ENCODE assay signal across 1 cellular context in the genomic region with DNA sequence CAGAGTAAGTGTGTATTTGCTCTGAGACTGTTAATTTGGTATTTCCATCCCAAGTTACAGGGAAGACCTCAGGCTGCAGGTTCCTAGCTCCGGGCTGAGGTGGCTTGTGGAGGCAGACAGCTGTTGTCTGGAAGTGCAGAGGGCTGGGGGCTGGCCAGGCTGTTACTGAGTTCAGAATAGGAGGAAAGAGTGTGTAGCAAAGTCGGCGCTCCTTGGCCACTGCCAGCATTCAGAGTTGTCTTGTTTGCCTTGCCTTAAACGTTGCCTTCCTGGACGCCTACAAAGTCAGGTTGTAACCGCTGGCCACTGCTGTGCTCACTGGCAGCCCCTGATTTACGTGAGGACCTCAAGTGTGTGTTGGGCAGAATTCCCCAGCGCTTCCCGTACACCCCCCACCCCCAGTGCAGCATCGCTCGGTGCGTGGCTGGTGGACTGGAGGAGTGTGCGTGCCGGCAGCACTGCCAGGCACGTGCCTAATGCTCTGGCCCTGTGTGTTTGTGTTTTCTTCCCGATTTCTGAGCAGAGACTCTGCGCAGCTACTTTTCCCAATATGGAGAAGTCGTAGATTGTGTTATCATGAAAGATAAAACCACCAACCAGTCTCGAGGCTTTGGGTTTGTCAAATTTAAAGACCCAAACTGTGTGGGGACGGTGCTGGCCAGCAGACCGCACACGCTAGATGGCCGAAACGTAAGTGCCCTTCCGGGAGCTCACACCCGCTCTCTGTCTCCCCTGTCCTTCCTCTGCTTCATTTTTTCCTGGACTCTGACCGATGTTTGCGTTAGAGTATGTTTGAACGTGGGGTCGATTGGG.
TF ChIP-seq lines count a peak whose summit lies in the region.

No MANE protein-coding gene starts in this region.

TF ChIP-seq in HepG2, 621 proteins besides CTCF, POLR2A, EP300 and RAD21 (continues in another document):
- TF ChIP-seq ZNF260 (CRISPR knock-in tag; IDR thresholded peaks at IDR 0.05; ENCODE audit: borderline replicate concordance, low read depth) (no peak), ZNF605 (CRISPR knock-in tag; IDR thresholded peaks at IDR 0.05) (no peak), ZBTB38 (CRISPR knock-in tag; IDR thresholded peaks at IDR 0.05) (peak; percentile 76; the same call in 1 of the 2 replicates), EZH2 (conservative IDR thresholded peaks at IDR 0.05; ENCODE audit: low read depth, low read length) (no peak), RCOR2 (CRISPR knock-in tag; IDR thresholded peaks at IDR 0.05) (no peak), ZNF335 (CRISPR knock-in tag; IDR thresholded peaks at IDR 0.05) (no peak), ZNF652 (CRISPR knock-in tag; IDR thresholded peaks at IDR 0.05; ENCODE audit: borderline replicate concordance, low read depth) (no peak), ZSCAN12 (CRISPR knock-in tag; IDR thresholded peaks at IDR 0.05) (no peak), PHF21A (CRISPR knock-in tag; IDR thresholded peaks at IDR 0.05) (0 out of 2 replicates have a peak, but pooled peaks have one; percentile 15), NR2C2 (CRISPR knock-in tag; IDR thresholded peaks at IDR 0.05; ENCODE audit: borderline replicate concordance) (no peak), NONO (IDR thresholded peaks at IDR 0.05) (no peak), NONO (CRISPR knock-in tag; conservative IDR thresholded peaks at IDR 0.05) (no peak)
- TF ChIP-seq, protein P1, sequence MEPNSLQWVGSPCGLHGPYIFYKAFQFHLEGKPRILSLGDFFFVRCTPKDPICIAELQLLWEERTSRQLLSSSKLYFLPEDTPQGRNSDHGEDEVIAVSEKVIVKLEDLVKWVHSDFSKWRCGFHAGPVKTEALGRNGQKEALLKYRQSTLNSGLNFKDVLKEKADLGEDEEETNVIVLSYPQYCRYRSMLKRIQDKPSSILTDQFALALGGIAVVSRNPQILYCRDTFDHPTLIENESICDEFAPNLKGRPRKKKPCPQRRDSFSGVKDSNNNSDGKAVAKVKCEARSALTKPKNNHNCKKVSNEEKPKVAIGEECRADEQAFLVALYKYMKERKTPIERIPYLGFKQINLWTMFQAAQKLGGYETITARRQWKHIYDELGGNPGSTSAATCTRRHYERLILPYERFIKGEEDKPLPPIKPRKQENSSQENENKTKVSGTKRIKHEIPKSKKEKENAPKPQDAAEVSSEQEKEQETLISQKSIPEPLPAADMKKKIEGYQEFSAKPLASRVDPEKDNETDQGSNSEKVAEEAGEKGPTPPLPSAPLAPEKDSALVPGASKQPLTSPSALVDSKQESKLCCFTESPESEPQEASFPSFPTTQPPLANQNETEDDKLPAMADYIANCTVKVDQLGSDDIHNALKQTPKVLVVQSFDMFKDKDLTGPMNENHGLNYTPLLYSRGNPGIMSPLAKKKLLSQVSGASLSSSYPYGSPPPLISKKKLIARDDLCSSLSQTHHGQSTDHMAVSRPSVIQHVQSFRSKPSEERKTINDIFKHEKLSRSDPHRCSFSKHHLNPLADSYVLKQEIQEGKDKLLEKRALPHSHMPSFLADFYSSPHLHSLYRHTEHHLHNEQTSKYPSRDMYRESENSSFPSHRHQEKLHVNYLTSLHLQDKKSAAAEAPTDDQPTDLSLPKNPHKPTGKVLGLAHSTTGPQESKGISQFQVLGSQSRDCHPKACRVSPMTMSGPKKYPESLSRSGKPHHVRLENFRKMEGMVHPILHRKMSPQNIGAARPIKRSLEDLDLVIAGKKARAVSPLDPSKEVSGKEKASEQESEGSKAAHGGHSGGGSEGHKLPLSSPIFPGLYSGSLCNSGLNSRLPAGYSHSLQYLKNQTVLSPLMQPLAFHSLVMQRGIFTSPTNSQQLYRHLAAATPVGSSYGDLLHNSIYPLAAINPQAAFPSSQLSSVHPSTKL (CRISPR knock-in tag; IDR thresholded peaks at IDR 0.05): no peak
- TF ChIP-seq, protein P2, sequence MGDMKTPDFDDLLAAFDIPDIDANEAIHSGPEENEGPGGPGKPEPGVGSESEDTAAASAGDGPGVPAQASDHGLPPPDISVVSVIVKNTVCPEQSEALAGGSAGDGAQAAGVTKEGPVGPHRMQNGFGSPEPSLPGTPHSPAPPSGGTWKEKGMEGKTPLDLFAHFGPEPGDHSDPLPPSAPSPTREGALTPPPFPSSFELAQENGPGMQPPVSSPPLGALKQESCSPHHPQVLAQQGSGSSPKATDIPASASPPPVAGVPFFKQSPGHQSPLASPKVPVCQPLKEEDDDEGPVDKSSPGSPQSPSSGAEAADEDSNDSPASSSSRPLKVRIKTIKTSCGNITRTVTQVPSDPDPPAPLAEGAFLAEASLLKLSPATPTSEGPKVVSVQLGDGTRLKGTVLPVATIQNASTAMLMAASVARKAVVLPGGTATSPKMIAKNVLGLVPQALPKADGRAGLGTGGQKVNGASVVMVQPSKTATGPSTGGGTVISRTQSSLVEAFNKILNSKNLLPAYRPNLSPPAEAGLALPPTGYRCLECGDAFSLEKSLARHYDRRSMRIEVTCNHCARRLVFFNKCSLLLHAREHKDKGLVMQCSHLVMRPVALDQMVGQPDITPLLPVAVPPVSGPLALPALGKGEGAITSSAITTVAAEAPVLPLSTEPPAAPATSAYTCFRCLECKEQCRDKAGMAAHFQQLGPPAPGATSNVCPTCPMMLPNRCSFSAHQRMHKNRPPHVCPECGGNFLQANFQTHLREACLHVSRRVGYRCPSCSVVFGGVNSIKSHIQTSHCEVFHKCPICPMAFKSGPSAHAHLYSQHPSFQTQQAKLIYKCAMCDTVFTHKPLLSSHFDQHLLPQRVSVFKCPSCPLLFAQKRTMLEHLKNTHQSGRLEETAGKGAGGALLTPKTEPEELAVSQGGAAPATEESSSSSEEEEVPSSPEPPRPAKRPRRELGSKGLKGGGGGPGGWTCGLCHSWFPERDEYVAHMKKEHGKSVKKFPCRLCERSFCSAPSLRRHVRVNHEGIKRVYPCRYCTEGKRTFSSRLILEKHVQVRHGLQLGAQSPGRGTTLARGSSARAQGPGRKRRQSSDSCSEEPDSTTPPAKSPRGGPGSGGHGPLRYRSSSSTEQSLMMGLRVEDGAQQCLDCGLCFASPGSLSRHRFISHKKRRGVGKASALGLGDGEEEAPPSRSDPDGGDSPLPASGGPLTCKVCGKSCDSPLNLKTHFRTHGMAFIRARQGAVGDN (CRISPR knock-in tag; IDR thresholded peaks at IDR 0.05): peak; percentile 54
- TF ChIP-seq, protein P3, sequence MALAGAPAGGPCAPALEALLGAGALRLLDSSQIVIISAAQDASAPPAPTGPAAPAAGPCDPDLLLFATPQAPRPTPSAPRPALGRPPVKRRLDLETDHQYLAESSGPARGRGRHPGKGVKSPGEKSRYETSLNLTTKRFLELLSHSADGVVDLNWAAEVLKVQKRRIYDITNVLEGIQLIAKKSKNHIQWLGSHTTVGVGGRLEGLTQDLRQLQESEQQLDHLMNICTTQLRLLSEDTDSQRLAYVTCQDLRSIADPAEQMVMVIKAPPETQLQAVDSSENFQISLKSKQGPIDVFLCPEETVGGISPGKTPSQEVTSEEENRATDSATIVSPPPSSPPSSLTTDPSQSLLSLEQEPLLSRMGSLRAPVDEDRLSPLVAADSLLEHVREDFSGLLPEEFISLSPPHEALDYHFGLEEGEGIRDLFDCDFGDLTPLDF (CRISPR knock-in tag; IDR thresholded peaks at IDR 0.05): no peak
- TF ChIP-seq, protein P4, sequence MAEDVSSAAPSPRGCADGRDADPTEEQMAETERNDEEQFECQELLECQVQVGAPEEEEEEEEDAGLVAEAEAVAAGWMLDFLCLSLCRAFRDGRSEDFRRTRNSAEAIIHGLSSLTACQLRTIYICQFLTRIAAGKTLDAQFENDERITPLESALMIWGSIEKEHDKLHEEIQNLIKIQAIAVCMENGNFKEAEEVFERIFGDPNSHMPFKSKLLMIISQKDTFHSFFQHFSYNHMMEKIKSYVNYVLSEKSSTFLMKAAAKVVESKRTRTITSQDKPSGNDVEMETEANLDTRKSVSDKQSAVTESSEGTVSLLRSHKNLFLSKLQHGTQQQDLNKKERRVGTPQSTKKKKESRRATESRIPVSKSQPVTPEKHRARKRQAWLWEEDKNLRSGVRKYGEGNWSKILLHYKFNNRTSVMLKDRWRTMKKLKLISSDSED (CRISPR knock-in tag; IDR thresholded peaks at IDR 0.05): no peak
- TF ChIP-seq, protein P5, sequence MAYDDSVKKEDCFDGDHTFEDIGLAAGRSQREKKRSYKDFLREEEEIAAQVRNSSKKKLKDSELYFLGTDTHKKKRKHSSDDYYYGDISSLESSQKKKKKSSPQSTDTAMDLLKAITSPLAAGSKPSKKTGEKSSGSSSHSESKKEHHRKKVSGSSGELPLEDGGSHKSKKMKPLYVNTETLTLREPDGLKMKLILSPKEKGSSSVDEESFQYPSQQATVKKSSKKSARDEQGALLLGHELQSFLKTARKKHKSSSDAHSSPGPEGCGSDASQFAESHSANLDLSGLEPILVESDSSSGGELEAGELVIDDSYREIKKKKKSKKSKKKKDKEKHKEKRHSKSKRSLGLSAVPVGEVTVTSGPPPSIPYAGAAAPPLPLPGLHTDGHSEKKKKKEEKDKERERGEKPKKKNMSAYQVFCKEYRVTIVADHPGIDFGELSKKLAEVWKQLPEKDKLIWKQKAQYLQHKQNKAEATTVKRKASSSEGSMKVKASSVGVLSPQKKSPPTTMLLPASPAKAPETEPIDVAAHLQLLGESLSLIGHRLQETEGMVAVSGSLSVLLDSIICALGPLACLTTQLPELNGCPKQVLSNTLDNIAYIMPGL (CRISPR knock-in tag; IDR thresholded peaks at IDR 0.05; ENCODE audit: borderline replicate concordance in 1 of 2, low read depth in 1 of 2): no peak
- TF ChIP-seq, protein P6, sequence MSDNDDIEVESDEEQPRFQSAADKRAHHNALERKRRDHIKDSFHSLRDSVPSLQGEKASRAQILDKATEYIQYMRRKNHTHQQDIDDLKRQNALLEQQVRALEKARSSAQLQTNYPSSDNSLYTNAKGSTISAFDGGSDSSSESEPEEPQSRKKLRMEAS (IDR thresholded peaks at IDR 0.05): 0 out of 2 replicates have a peak, but pooled peaks have one; percentile 4
- TF ChIP-seq, protein P7, sequence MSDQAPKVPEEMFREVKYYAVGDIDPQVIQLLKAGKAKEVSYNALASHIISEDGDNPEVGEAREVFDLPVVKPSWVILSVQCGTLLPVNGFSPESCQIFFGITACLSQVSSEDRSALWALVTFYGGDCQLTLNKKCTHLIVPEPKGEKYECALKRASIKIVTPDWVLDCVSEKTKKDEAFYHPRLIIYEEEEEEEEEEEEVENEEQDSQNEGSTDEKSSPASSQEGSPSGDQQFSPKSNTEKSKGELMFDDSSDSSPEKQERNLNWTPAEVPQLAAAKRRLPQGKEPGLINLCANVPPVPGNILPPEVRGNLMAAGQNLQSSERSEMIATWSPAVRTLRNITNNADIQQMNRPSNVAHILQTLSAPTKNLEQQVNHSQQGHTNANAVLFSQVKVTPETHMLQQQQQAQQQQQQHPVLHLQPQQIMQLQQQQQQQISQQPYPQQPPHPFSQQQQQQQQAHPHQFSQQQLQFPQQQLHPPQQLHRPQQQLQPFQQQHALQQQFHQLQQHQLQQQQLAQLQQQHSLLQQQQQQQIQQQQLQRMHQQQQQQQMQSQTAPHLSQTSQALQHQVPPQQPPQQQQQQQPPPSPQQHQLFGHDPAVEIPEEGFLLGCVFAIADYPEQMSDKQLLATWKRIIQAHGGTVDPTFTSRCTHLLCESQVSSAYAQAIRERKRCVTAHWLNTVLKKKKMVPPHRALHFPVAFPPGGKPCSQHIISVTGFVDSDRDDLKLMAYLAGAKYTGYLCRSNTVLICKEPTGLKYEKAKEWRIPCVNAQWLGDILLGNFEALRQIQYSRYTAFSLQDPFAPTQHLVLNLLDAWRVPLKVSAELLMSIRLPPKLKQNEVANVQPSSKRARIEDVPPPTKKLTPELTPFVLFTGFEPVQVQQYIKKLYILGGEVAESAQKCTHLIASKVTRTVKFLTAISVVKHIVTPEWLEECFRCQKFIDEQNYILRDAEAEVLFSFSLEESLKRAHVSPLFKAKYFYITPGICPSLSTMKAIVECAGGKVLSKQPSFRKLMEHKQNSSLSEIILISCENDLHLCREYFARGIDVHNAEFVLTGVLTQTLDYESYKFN (CRISPR knock-in tag; conservative IDR thresholded peaks at IDR 0.05): peak; percentile 55
- TF ChIP-seq, protein P8, sequence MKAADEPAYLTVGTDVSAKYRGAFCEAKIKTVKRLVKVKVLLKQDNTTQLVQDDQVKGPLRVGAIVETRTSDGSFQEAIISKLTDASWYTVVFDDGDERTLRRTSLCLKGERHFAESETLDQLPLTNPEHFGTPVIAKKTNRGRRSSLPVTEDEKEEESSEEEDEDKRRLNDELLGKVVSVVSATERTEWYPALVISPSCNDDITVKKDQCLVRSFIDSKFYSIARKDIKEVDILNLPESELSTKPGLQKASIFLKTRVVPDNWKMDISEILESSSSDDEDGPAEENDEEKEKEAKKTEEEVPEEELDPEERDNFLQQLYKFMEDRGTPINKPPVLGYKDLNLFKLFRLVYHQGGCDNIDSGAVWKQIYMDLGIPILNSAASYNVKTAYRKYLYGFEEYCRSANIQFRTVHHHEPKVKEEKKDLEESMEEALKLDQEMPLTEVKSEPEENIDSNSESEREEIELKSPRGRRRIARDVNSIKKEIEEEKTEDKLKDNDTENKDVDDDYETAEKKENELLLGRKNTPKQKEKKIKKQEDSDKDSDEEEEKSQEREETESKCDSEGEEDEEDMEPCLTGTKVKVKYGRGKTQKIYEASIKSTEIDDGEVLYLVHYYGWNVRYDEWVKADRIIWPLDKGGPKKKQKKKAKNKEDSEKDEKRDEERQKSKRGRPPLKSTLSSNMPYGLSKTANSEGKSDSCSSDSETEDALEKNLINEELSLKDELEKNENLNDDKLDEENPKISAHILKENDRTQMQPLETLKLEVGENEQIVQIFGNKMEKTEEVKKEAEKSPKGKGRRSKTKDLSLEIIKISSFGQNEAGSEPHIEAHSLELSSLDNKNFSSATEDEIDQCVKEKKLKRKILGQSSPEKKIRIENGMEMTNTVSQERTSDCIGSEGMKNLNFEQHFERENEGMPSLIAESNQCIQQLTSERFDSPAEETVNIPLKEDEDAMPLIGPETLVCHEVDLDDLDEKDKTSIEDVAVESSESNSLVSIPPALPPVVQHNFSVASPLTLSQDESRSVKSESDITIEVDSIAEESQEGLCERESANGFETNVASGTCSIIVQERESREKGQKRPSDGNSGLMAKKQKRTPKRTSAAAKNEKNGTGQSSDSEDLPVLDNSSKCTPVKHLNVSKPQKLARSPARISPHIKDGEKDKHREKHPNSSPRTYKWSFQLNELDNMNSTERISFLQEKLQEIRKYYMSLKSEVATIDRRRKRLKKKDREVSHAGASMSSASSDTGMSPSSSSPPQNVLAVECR (CRISPR knock-in tag; IDR thresholded peaks at IDR 0.05; ENCODE audit: borderline replicate concordance): peak; percentile 8; the same call in 1 of the 2 replicates
- TF ChIP-seq, protein P9, sequence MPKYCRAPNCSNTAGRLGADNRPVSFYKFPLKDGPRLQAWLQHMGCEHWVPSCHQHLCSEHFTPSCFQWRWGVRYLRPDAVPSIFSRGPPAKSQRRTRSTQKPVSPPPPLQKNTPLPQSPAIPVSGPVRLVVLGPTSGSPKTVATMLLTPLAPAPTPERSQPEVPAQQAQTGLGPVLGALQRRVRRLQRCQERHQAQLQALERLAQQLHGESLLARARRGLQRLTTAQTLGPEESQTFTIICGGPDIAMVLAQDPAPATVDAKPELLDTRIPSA (CRISPR knock-in tag; IDR thresholded peaks at IDR 0.05; ENCODE audit: borderline replicate concordance): no peak
- TF ChIP-seq, protein P10, sequence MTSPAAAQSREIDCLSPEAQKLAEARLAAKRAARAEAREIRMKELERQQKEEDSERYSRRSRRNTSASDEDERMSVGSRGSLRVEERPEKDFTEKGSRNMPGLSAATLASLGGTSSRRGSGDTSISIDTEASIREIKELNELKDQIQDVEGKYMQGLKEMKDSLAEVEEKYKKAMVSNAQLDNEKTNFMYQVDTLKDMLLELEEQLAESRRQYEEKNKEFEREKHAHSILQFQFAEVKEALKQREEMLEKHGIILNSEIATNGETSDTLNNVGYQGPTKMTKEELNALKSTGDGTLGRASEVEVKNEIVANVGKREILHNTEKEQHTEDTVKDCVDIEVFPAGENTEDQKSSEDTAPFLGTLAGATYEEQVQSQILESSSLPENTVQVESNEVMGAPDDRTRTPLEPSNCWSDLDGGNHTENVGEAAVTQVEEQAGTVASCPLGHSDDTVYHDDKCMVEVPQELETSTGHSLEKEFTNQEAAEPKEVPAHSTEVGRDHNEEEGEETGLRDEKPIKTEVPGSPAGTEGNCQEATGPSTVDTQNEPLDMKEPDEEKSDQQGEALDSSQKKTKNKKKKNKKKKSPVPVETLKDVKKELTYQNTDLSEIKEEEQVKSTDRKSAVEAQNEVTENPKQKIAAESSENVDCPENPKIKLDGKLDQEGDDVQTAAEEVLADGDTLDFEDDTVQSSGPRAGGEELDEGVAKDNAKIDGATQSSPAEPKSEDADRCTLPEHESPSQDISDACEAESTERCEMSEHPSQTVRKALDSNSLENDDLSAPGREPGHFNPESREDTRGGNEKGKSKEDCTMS (CRISPR knock-in tag; conservative IDR thresholded peaks at IDR 0.05): no peak
